ENCODE assay signal across 13 cellular contexts in genomic region chr10:97518601-97519043, GRCh38. TPM values are rescaled to one million over a fixed set of nuclear protein-coding genes. Genes with fewer than 3 reads are reported as not detected.
DNase-seq lines count a peak whose midpoint lies in the region; ATAC-seq, FAIRE-seq and TF ChIP-seq lines count a peak whose summit lies in the region.
"Had no signal": no experiment of that assay in that cellular context is flagged by ENCODE, and none has a peak within 500 bp of the region (broad histone marks: within the 10 kb centered on the region; RNA-seq: fewer than 3 reads in every experiment).

No MANE protein-coding gene starts in this region.

- H2BK20ac ChIP-seq in H1 (ENCODE audit: low read length): no peak overlapping the region

- no peak overlapping the region for H2AFZ ChIP-seq in H1 (ENCODE audit: low read length)

- TF ChIP-seq RAD21 in A549 (conservative IDR thresholded peaks at IDR 0.05 in 1 of 2, IDR thresholded peaks at IDR 0.05 in 1 of 2) (no peak), H1 (IDR thresholded peaks at IDR 0.05 in 1 of 2, conservative IDR thresholded peaks at IDR 0.05 in 1 of 2; ENCODE audit: low read depth in 2 of 2, low read length in 2 of 2) (no peak)

- H3K14ac ChIP-seq in H1 (ENCODE audit: insufficient read length): no peak overlapping the region

- H3K9ac ChIP-seq in H1 (replicated peaks in 1 of 4; ENCODE audit: extremely low read depth in 1 of 4, low read depth in 3 of 4, low read length in 3 of 4) (no peak overlapping the region), mesendoderm (ENCODE audit: low read length) (no peak overlapping the region)

- H4K20me1 ChIP-seq in H1 (replicated peaks in 1 of 2; ENCODE audit: control insufficient read depth in 1 of 2, insufficient read depth in 2 of 2, low read length in 2 of 2): peaks cover 2 to 3% of the 10 kb centered on the region in 2 experiments

- no peak overlapping the region for H2BK15ac ChIP-seq in H1 (ENCODE audit: low read length)
- no peak overlapping the region for H2BK15ac ChIP-seq in mesendoderm (replicated peaks; ENCODE audit: low read depth)

- H3K36me3 ChIP-seq in H1 (ENCODE audit: control insufficient read depth in 2 of 4, insufficient read depth in 4 of 4, low read length in 3 of 4) (no peaks in the 10 kb centered on the region), mesendoderm (ENCODE audit: control insufficient read depth, insufficient read depth, low read length) (no peaks in the 10 kb centered on the region), stomach (no peaks in the 10 kb centered on the region)
- H3K36me3 ChIP-seq: left lung, pancreas had no signal

- TF ChIP-seq EP300 in A549 (IDR thresholded peaks at IDR 0.05): no peak
- no peak for TF ChIP-seq EP300 in H1 (IDR thresholded peaks at IDR 0.05; ENCODE audit: borderline replicate concordance in 1 of 2, low read depth in 2 of 2, low read length in 2 of 2)
- TF ChIP-seq EP300 in stomach (IDR thresholded peaks at IDR 0.05): no peak

- no peak for TF ChIP-seq POLR2A in A549 (IDR thresholded peaks at IDR 0.05; ENCODE audit: low read length)
- TF ChIP-seq POLR2A in H1 (IDR thresholded peaks at IDR 0.05; ENCODE audit: control extremely low read depth in 1 of 2, low read depth in 2 of 2, low read length in 2 of 2): no peak
- TF ChIP-seq POLR2A in stomach (IDR thresholded peaks at IDR 0.05): no peak

- no peak for ATAC-seq in A549
- no peak for ATAC-seq in HG03039 (IDR thresholded peaks at IDR 0.05; ENCODE audit: unreplicated experiment)

- WGBS in A549 (ENCODE audit: missing lambda C conversion rate): 63% methylated on average over 3 of the region's 3 CpGs
- 59% methylated on average over 3 of the region's 3 CpGs; no CpG with 5 or more reads in 1 of the 2 experiments for WGBS in H1 (ENCODE audit: extremely low coverage in 1 of 2, insufficient coverage in 1 of 2, insufficient read length in 1 of 2, insufficient replicate concordance in 2 of 2, low coverage in 1 of 2, low lambda C conversion rate in 2 of 2, missing lambda C conversion rate in 1 of 2), 2 experiments
- WGBS in mesendoderm (ENCODE audit: extremely low coverage, insufficient coverage, low lambda C conversion rate): no CpG with 5 or more reads among the region's 3 CpGs
- WGBS in stomach, 5 donors: 43 to 57% (median 53%) methylated on average over 2 to 3 of the region's 3 CpGs

- no peaks in the 10 kb centered on the region for H3K27me3 ChIP-seq in H1 (replicated peaks in 1 of 4; ENCODE audit: control insufficient read depth in 3 of 4, extremely low read depth in 1 of 4, insufficient read depth in 3 of 4, low read length in 3 of 4)
- H3K27me3 ChIP-seq in mesendoderm (ENCODE audit: insufficient read depth, low read length, poor library complexity): no peaks in the 10 kb centered on the region
- no peaks in the 10 kb centered on the region for H3K27me3 ChIP-seq in stomach
- H3K27me3 ChIP-seq: left lung, pancreas had no signal

- FAIRE-seq in A549 (lab: Jason Lieb, UNC): no peak
- no peak for FAIRE-seq in H1 (lab: Jason Lieb, UNC)
- FAIRE-seq: G401.6, pancreas had no signal

- no peak overlapping the region for H3K23ac ChIP-seq in H1 (ENCODE audit: insufficient read length)
- no peak overlapping the region for H3K23ac ChIP-seq in mesendoderm (ENCODE audit: low read length)

- POLR2A ChIA-PET in A549 (lab: Yijun Ruan, JAX) (no interaction called here), H1 (lab: Charles Lee; ENCODE audit: partially characterized antibody) (no interaction called here)

- no peak for TF ChIP-seq CTCF in A549 (IDR thresholded peaks at IDR 0.05)
- no peak for TF ChIP-seq CTCF in H1 (IDR thresholded peaks at IDR 0.05; ENCODE audit: control extremely low read depth in 1 of 3, insufficient read depth in 1 of 3, low read depth in 1 of 3, low read length in 3 of 3)
- no peak for TF ChIP-seq CTCF in stomach (IDR thresholded peaks at IDR 0.05)

- H3K56ac ChIP-seq in H1 (replicated peaks; ENCODE audit: insufficient read length, low read depth, low read length) (no peak overlapping the region), mesendoderm (ENCODE audit: low read length) (peak overlapping the region; percentile 43)

- no peak overlapping the region for H2AK5ac ChIP-seq in H1 (ENCODE audit: low read depth, low read length)
- no peak overlapping the region for H2AK5ac ChIP-seq in mesendoderm (ENCODE audit: low read length)

- 0 out of 2 replicates have a peak overlapping the region, but pooled peaks have one; percentile 9 for H3K18ac ChIP-seq in H1 (ENCODE audit: extremely low read depth, low read length)
- no peak overlapping the region for H3K18ac ChIP-seq in mesendoderm (ENCODE audit: low read length)

- H2BK120ac ChIP-seq in H1 (replicated peaks; ENCODE audit: low read depth, low read length) (no peak overlapping the region), mesendoderm (ENCODE audit: low read depth, low read length) (no peak overlapping the region)

- no peak overlapping the region; a peak in 1 of 6 replicates for H3K27ac ChIP-seq in A549
- H3K27ac ChIP-seq in H1 (ENCODE audit: low read depth, low read length): no peak overlapping the region
- no peak overlapping the region for H3K27ac ChIP-seq in mesendoderm (ENCODE audit: low read depth, low read length)
- peak overlapping the region in 1 of 5 donors; percentile 38 for H3K27ac ChIP-seq in stomach
- H3K27ac ChIP-seq: pancreas had no signal

- H3K4me1 ChIP-seq in A549 (peaks cover 14% of the 10 kb centered on the region; the same call in 2 of the 3 replicates), H1 (replicated peaks in 1 of 4; ENCODE audit: control insufficient read depth in 3 of 4, insufficient read depth in 4 of 4, low read length in 3 of 4) (peaks cover 11 to 23% (median 19%) of the 10 kb centered on the region in 4 experiments), mesendoderm (ENCODE audit: control insufficient read depth, low read depth, low read length) (peaks cover 10% of the 10 kb centered on the region), stomach (peaks cover 9 to 24% (median 16%) of the 10 kb centered on the region in 4 donors)
- H3K4me1 ChIP-seq: pancreas had no signal

- H4K5ac ChIP-seq in H1 (ENCODE audit: insufficient read length, low read depth, low read length): no peak overlapping the region
- no peak overlapping the region for H4K5ac ChIP-seq in mesendoderm (ENCODE audit: low read length)

- H4K91ac ChIP-seq in H1 (replicated peaks; ENCODE audit: insufficient read length, low read length): no peak overlapping the region

- H3K79me1 ChIP-seq in H1 (ENCODE audit: low read depth, low read length) (peaks cover 19% of the 10 kb centered on the region; the same call in 1 of the 2 replicates), mesendoderm (ENCODE audit: low read length) (peaks cover 10% of the 10 kb centered on the region)

- no peaks in the 10 kb centered on the region for H3K23me2 ChIP-seq in H1 (ENCODE audit: low read depth, low read length)

- peak overlapping the region; percentile 17; the same call in 1 of the 3 replicates for H3K4me2 ChIP-seq in A549
- H3K4me2 ChIP-seq in H1 (ENCODE audit: insufficient read depth in 1 of 2, low read depth in 2 of 2, low read length in 2 of 2): no peak overlapping the region
- H3K4me2 ChIP-seq in mesendoderm (ENCODE audit: low read length): no peak overlapping the region

- intact Hi-C loops in stomach (cut with DNase I; ENCODE audit: low total_unique reads): no loop called here

- H3K79me2 ChIP-seq in H1 (ENCODE audit: control insufficient read depth in 1 of 2, insufficient read depth in 2 of 2, low read length in 2 of 2) (peaks cover 0 to 30% of the 10 kb centered on the region in 2 experiments; a peak in 2 of 4 replicates), mesendoderm (ENCODE audit: control insufficient read depth, insufficient read depth, low read length) (no peaks in the 10 kb centered on the region)

- no peak overlapping the region for H2BK12ac ChIP-seq in H1 (ENCODE audit: low read depth, low read length)

- CTCF ChIA-PET in A549 (lab: Yijun Ruan, JAX): interaction anchor here (0.7 to 1.5 kb wide), 5 partner anchors 12 to 94 kb away, joined by 3 to 6 read pairs (median 4); no protein-coding TSS in a partner anchor
- CTCF ChIA-PET in H1 (lab: Charles Lee; ENCODE audit: partially characterized antibody): interaction anchor here (1.1 to 19.6 kb wide), 3 partner anchors 18 to 57 kb away, joined by 3 to 283 read pairs (median 7); no protein-coding TSS in a partner anchor

- H3K9me3 ChIP-seq in A549 (no peaks in the 10 kb centered on the region), H1 (ENCODE audit: insufficient read depth in 2 of 2, low read depth in 1 of 2, low read length in 1 of 2) (no peaks in the 10 kb centered on the region), stomach (no peaks in the 10 kb centered on the region)
- H3K9me3 ChIP-seq: left lung, pancreas had no signal

- no peak overlapping the region for H4K8ac ChIP-seq in H1 (ENCODE audit: extremely low read depth, insufficient read depth, low read length)
- H4K8ac ChIP-seq in mesendoderm (ENCODE audit: low read depth, low read length): no peak overlapping the region

- no peak overlapping the region for H3K4ac ChIP-seq in H1 (replicated peaks; ENCODE audit: insufficient read length, low read depth, low read length)
- H3K4ac ChIP-seq in mesendoderm (ENCODE audit: low read depth, low read length): no peak overlapping the region

- DNase-seq in A549 (ENCODE audit: low read depth in 1 of 2, low spot score in 1 of 2) (no peak), MV-4-11 (lab: John Stamatoyannopoulos, UW) (peak; percentile 10), H1 (ENCODE audit: low read depth in 1 of 2, low spot score in 2 of 2) (no peak), mesendoderm (no peak), stomach (no peak), T-helper 2 cell (no peak)
- DNase-seq in stimulated activated CD4-positive, alpha-beta T cell treated with anti-CD3 and anti-CD28 coated beads, Interleukin-1b, Interleukin-23, amount 100 ng/mL, for 48 hours: no peak
- DNase-seq: left lung, NCI-H1105 treated with DMSO at 0.1 percent for 48 hours had no signal

- H3K4me3 ChIP-seq in A549 (no peak overlapping the region), H1 (ENCODE audit: extremely low read depth in 1 of 4, insufficient read depth in 2 of 4, low read depth in 3 of 4, low read length in 4 of 4) (no peak overlapping the region), mesendoderm (ENCODE audit: low read length) (no peak overlapping the region), stomach (no peak overlapping the region)
- H3K4me3 ChIP-seq: left lung, pancreas had no signal

- H2BK5ac ChIP-seq in H1 (ENCODE audit: low read depth, low read length): no peak overlapping the region
- H2BK5ac ChIP-seq in mesendoderm (ENCODE audit: low read length): no peak overlapping the region

RNA-seq across cellular contexts. Expression of gene UBTD1, which starts 19.9 kb away (rescaled TPM):
- polyA plus RNA-seq in A549 (2011; rRNA removed) (4.8 and 5.9 TPM in 2 replicates), A549 (2017; fragmentation: RNase III; extraction: RNeasy Plus Mini Kit Qiagen cat#74134 plus additional on column Dnase treatment) (9.1 to 11.6 TPM (median 10.4 TPM) in 3 replicates), H1 (2011; rRNA removed) (36.2 and 48.8 TPM in 2 replicates), stomach (10 to 100 TPM in 2 of 3 donors, 1 to 10 TPM in 1; 9.3 to 14.8 (median 10.5) TPM)
- 16.8 and 21.8 TPM in 2 replicates for polyA plus RNA-seq in A549 (2012; cell fraction: cytosol; rRNA removed)
- 14.3 and 19.8 TPM in 2 replicates for polyA plus RNA-seq in A549 (2012; cell fraction: nucleus; rRNA removed)
- polyA minus RNA-seq in A549 (2011; rRNA and poly(A)+ RNA removed): 1.7 and 4.1 TPM in 2 replicates
- 22.3 and 23.1 TPM in 2 replicates for total RNA-seq in H1 (2021; fragmentation: NEBNext Ultra II Directional; extraction: Animal tissue kit (Norgen Biotek cat#: 25700))
- 32.2 TPM for polyA plus RNA-seq in H1 (2011; cell fraction: cytosol; rRNA removed)
- 27.8 TPM for polyA plus RNA-seq in H1 (2011; cell fraction: nucleus; rRNA removed)
- polyA plus RNA-seq in H1 (2012, experiment 1 of 2): 11.7 to 21.5 TPM (median 19.8 TPM) in 4 replicates
- 25.5 TPM for polyA plus RNA-seq in H1 (2012, experiment 2 of 2)
- polyA plus RNA-seq in H1 (2013, experiment 1 of 2): 17.5 TPM
- polyA plus RNA-seq in H1 (2013, experiment 2 of 2): 17.5 TPM
- polyA minus RNA-seq in H1 (2011; rRNA and poly(A)+ RNA removed): 6.4 and 7.2 TPM in 2 replicates
- 15.3 TPM for polyA minus RNA-seq in H1 (2011; cell fraction: cytosol; rRNA and poly(A)+ RNA removed)
- polyA minus RNA-seq in H1 (2011; cell fraction: nucleus; rRNA and poly(A)+ RNA removed): 10.8 TPM
- polyA plus RNA-seq in mesendoderm (2013, experiment 1 of 2): 14.0 TPM
- polyA plus RNA-seq in mesendoderm (2013, experiment 2 of 2): 13.9 TPM
- total RNA-seq in stomach: 10 to 100 TPM in 1 of 5 donors, 1 to 10 TPM in 4; 1.3 to 22.9 (median 3.1) TPM

RNA-seq across cellular contexts. Expression of gene MMS19, which starts 20.4 kb away (rescaled TPM):
- polyA plus RNA-seq in A549 (2011; rRNA removed): 65.6 and 83.4 TPM in 2 replicates
- polyA plus RNA-seq in A549 (2012; cell fraction: cytosol; rRNA removed): 58.3 and 75.3 TPM in 2 replicates
- 193 and 200 TPM in 2 replicates for polyA plus RNA-seq in A549 (2012; cell fraction: nucleus; rRNA removed)
- polyA plus RNA-seq in A549 (2017; fragmentation: RNase III; extraction: RNeasy Plus Mini Kit Qiagen cat#74134 plus additional on column Dnase treatment): 56.3 to 60.6 TPM (median 60.4 TPM) in 3 replicates
- polyA minus RNA-seq in A549 (2011; rRNA and poly(A)+ RNA removed): 136 and 153 TPM in 2 replicates
- 128 and 130 TPM in 2 replicates for total RNA-seq in H1 (2021; fragmentation: NEBNext Ultra II Directional; extraction: Animal tissue kit (Norgen Biotek cat#: 25700))
- 221 and 228 TPM in 2 replicates for polyA plus RNA-seq in H1 (2011; rRNA removed)
- 183 TPM for polyA plus RNA-seq in H1 (2011; cell fraction: cytosol; rRNA removed)
- polyA plus RNA-seq in H1 (2011; cell fraction: nucleus; rRNA removed): 470 TPM
- polyA plus RNA-seq in H1 (2012, experiment 1 of 2): 107 to 133 TPM (median 128 TPM) in 4 replicates
- polyA plus RNA-seq in H1 (2012, experiment 2 of 2): 131 TPM
- 125 TPM for polyA plus RNA-seq in H1 (2013, experiment 1 of 2)
- 122 TPM for polyA plus RNA-seq in H1 (2013, experiment 2 of 2)
- polyA minus RNA-seq in H1 (2011; rRNA and poly(A)+ RNA removed): 326 and 376 TPM in 2 replicates
- 92.1 TPM for polyA minus RNA-seq in H1 (2011; cell fraction: cytosol; rRNA and poly(A)+ RNA removed)
- polyA minus RNA-seq in H1 (2011; cell fraction: nucleus; rRNA and poly(A)+ RNA removed): 160 TPM
- 109 TPM for polyA plus RNA-seq in mesendoderm (2013, experiment 1 of 2)
- 111 TPM for polyA plus RNA-seq in mesendoderm (2013, experiment 2 of 2)
- total RNA-seq in stomach: 100 to 1,000 TPM in 1 of 5 donors, 10 to 100 TPM in 4; 55.1 to 146 (median 59.7) TPM
- 10 to 100 TPM; 30.9 to 59.6 (median 30.9) TPM for polyA plus RNA-seq in stomach

RNA-seq across cellular contexts. Expression of gene ANKRD2, which starts 54.0 kb away (rescaled TPM):
- 0.90 and 1.5 TPM in 2 replicates for polyA plus RNA-seq in A549 (2011; rRNA removed)
- polyA plus RNA-seq in A549 (2012; cell fraction: cytosol; rRNA removed): 12.2 and 12.7 TPM in 2 replicates
- 13.6 and 13.9 TPM in 2 replicates for polyA plus RNA-seq in A549 (2012; cell fraction: nucleus; rRNA removed)
- 4.7 to 8.4 TPM (median 5.8 TPM) in 3 replicates for polyA plus RNA-seq in A549 (2017; fragmentation: RNase III; extraction: RNeasy Plus Mini Kit Qiagen cat#74134 plus additional on column Dnase treatment)
- polyA minus RNA-seq in A549 (2011; rRNA and poly(A)+ RNA removed): 0.45 and 1.4 TPM in 2 replicates
- not detected in 2 replicates for total RNA-seq in H1 (2021; fragmentation: NEBNext Ultra II Directional; extraction: Animal tissue kit (Norgen Biotek cat#: 25700))
- polyA plus RNA-seq in H1 (2011; rRNA removed): not detected in 2 replicates
- not detected for polyA plus RNA-seq in H1 (2011; cell fraction: cytosol; rRNA removed)
- not detected for polyA plus RNA-seq in H1 (2011; cell fraction: nucleus; rRNA removed)
- polyA plus RNA-seq in H1 (2012, experiment 1 of 2): not detected in 4 replicates
- not detected for polyA plus RNA-seq in H1 (2012, experiment 2 of 2)
- polyA plus RNA-seq in H1 (2013, experiment 1 of 2): not detected
- polyA plus RNA-seq in H1 (2013, experiment 2 of 2): not detected
- polyA minus RNA-seq in H1 (2011; rRNA and poly(A)+ RNA removed): not detected in 2 replicates
- polyA minus RNA-seq in H1 (2011; cell fraction: cytosol; rRNA and poly(A)+ RNA removed): not detected
- not detected for polyA minus RNA-seq in H1 (2011; cell fraction: nucleus; rRNA and poly(A)+ RNA removed)
- polyA plus RNA-seq in mesendoderm (2013, experiment 1 of 2): 0.06 TPM
- polyA plus RNA-seq in mesendoderm (2013, experiment 2 of 2): 0.07 TPM
- total RNA-seq in stomach: not detected
- 1 to 10 TPM in 1 of 3 donors, under 1 TPM in 2; 0.25 to 9.9 (median 0.68) TPM for polyA plus RNA-seq in stomach
- total RNA-seq: subcutaneous adipose tissue had no signal
